ENCODE assay signal across 8 cellular contexts in the genomic region with DNA sequence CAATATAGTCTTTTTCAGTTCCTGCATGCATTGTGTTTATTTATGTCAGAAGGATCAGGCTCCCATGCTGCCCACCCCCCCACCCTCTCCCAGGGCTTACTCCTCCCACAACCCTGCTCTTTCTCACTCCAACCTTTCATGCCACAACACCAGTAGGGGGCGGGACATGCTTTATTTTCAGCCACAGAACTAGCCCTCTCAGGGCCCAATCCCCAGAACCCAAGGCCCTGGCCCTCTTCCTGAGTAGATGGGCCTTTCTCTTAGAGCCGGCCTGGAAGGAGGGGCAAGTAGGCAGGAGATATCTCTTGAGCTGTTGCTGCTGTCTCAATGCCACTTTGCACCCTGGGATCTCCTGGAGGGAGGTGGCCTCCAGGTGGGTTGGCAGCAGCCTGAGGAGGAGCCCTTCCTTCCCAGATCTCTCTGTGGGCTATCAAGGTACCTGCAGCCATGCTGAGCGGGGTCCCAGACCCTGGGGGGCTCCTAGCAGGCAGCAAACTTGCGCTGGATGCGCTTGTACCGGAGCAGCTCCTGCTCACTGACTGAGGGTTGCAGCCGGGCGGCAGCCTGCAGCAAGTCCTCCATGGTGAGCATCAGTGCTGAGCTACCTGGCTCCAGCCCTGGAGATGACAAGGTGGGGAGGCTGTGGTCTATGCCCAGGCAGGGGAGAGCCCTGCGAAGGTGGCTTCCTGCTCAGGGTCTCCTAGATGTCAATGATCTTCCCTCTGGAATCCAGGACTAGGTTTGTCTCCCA. TPM values are rescaled to one million over a fixed set of nuclear protein-coding genes. Genes with fewer than 3 reads are reported as not detected.
A peak's percentile ranks its signal among the peaks of the same experiment; 100 is the strongest.
DNase-seq lines count a peak whose midpoint lies in the region; ATAC-seq, FAIRE-seq and TF ChIP-seq lines count a peak whose summit lies in the region.

No MANE protein-coding gene starts in this region.

- no peak for FAIRE-seq in GM19239 (lab: Jason Lieb, UNC)

- peaks cover 7% of the 10 kb centered on the region for H3K4me1 Mint-ChIP-seq in MCF 10A (ENCODE audit: insufficient read depth, unreplicated experiment)
- peaks cover 6% of the 10 kb centered on the region for H3K4me1 Mint-ChIP-seq in nephron progenitor cell

- TSS peak; percentile 35 for BruUV-seq in MCF 10A (replicated peaks; lab: Mats Ljungman, UMichigan)

- POLR2A ChIA-PET in MCF 10A (lab: Yijun Ruan, JAX) = interaction anchor here (0.6 to 1.2 kb wide), 3 partner anchors 10 to 179 kb away, joined by 3 to 5 read pairs (median 4); no protein-coding TSS in a partner anchor

- intact Hi-C loops in MCF 10A (cut with micrococcal nuclease) (loop anchor here (5.0 kb wide), 1 partner anchor 37 kb away; a partner anchor contains a TSS), breast epithelium (cut with DNase I; ENCODE audit: low total_unique reads) (no loop called here), lower leg skin (cut with DNase I; ENCODE audit: low total_unique reads) (no loop called here)

- H3K4me3 Mint-ChIP-seq in MCF 10A (ENCODE audit: unreplicated experiment) = no peak overlapping the region
- no peak overlapping the region for H3K4me3 Mint-ChIP-seq in nephron progenitor cell

- WGBS in lower leg skin, 2 donors = 88 to 91% methylated on average over 9 of the region's 9 CpGs

- no peaks in the 10 kb centered on the region for H3K27me3 ChIP-seq in breast epithelium

- no peaks in the 10 kb centered on the region for H3K36me3 ChIP-seq in breast epithelium

- H3K4me3 ChIP-seq in breast epithelium (no peak overlapping the region), lower leg skin (ENCODE audit: low read depth, poor library complexity, severe bottlenecking) (no peak overlapping the region)

- peak; percentile 61 for DNase-seq in MCF 10A (ENCODE audit: unreplicated experiment)
- no peak for DNase-seq in breast epithelium (ENCODE audit: low spot score in 2 of 2)
- DNase-seq in NCI-H226 = peak; percentile 53
- peak; percentile 43 for DNase-seq in nephron progenitor cell
- DNase-seq in lower leg skin (ENCODE audit: low spot score in 2 of 2) = no peak
- DNase-seq in GM19239 (ENCODE audit: insufficient read length, low spot score) = no peak

- no peaks in the 10 kb centered on the region for H3K4me1 ChIP-seq in breast epithelium

- H3K36me3 Mint-ChIP-seq in MCF 10A (ENCODE audit: insufficient read depth, unreplicated experiment) (peaks cover 29% of the 10 kb centered on the region), nephron progenitor cell (ENCODE audit: low read depth) (peaks cover 21% of the 10 kb centered on the region)

- H3K27ac Mint-ChIP-seq in MCF 10A (ENCODE audit: low read depth, unreplicated experiment) (no peak overlapping the region), nephron progenitor cell (no peak overlapping the region)

- TF ChIP-seq POLR2A in breast epithelium (IDR thresholded peaks at IDR 0.05) (no peak), lower leg skin (IDR thresholded peaks at IDR 0.05) (no peak)

- no peak for ATAC-seq in GM21825 (IDR thresholded peaks at IDR 0.05; ENCODE audit: unreplicated experiment)

- no peaks in the 10 kb centered on the region for H3K9me3 Mint-ChIP-seq in MCF 10A (ENCODE audit: unreplicated experiment)
- H3K9me3 Mint-ChIP-seq in nephron progenitor cell = peaks cover 3% of the 10 kb centered on the region

- CTCF ChIA-PET in MCF 10A (lab: Yijun Ruan, JAX) = interaction anchor here (0.7 to 2.4 kb wide), 7 partner anchors 10 to 294 kb away, joined by 3 to 11 read pairs (median 3); no protein-coding TSS in a partner anchor

- H3K27ac ChIP-seq in breast epithelium (no peak overlapping the region), angular gyrus (ENCODE audit: low read depth, low read length) (peak overlapping the region; percentile 52)

- H3K27me3 Mint-ChIP-seq in MCF 10A (ENCODE audit: insufficient read depth, unreplicated experiment) (no peaks in the 10 kb centered on the region), nephron progenitor cell (ENCODE audit: low read depth, poor library complexity) (peaks cover 46% of the 10 kb centered on the region)

- TF ChIP-seq CTCF in MCF 10A (IDR thresholded peaks at IDR 0.05; ENCODE audit: unreplicated experiment) (no peak), breast epithelium (IDR thresholded peaks at IDR 0.05) (no peak), nephron progenitor cell (IDR thresholded peaks at IDR 0.05) (no peak), lower leg skin (IDR thresholded peaks at IDR 0.05) (no peak)

- no peaks in the 10 kb centered on the region for H3K9me3 ChIP-seq in breast epithelium

RNA-seq across cellular contexts. Expression of a gene that starts 3.5 kb away (rescaled TPM):
- 0.30 TPM in 1 of 2 replicates, not detected in the other for total RNA-seq in MCF 10A (2022)
- total RNA-seq in breast epithelium = 1 to 10 TPM in 2 of 3 donors, under 1 TPM in 1; 0.32 to 5.9 (median 1.8) TPM
- total RNA-seq in lower leg skin = 1 to 10 TPM in 1 of 4 donors, under 1 TPM in 3; 0.25 to 1.4 (median 0.60) TPM

RNA-seq across cellular contexts. Expression of a gene that starts 15.0 kb away (rescaled TPM):
- total RNA-seq in MCF 10A (2022) (25.8 and 34.0 TPM in 2 replicates), breast epithelium (10 to 100 TPM; 13.0 to 22.3 (median 18.9) TPM), lower leg skin (10 to 100 TPM; 13.9 to 37.6 (median 25.7) TPM)

RNA-seq across cellular contexts. Expression of a gene that starts 20.3 kb away (rescaled TPM):
- 16.5 and 17.9 TPM in 2 replicates for total RNA-seq in MCF 10A (2022)
- total RNA-seq in breast epithelium = 10 to 100 TPM; 25.2 to 35.6 (median 34.7) TPM
- 10 to 100 TPM; 26.3 to 49.4 (median 40.8) TPM for total RNA-seq in lower leg skin

RNA-seq across cellular contexts. Expression of a gene that starts 34.8 kb away (rescaled TPM):
- 21.9 and 22.5 TPM in 2 replicates for total RNA-seq in MCF 10A (2022)
- total RNA-seq in breast epithelium = 10 to 100 TPM; 27.5 to 37.9 (median 33.1) TPM
- total RNA-seq in lower leg skin = 10 to 100 TPM; 15.6 to 28.9 (median 19.7) TPM

RNA-seq across cellular contexts. Expression of a gene that starts 48.2 kb away (rescaled TPM):
- total RNA-seq in MCF 10A (2022) = not detected in 2 replicates
- total RNA-seq in breast epithelium = not detected
- total RNA-seq in lower leg skin = not detected

Comparison
In these comparisons a context has a peak if more than half of its experiments do, and no peak if none do; other contexts are left out.
1. DNase-seq: peak in MCF 10A (single experiment), NCI-H226 (single experiment) and nephron progenitor cell (single experiment); none in breast epithelium (0 of 2), lower leg skin (0 of 2) and GM19239 (single experiment).